11 cellular contexts compared by ENCODE assay signal in the genomic region with DNA sequence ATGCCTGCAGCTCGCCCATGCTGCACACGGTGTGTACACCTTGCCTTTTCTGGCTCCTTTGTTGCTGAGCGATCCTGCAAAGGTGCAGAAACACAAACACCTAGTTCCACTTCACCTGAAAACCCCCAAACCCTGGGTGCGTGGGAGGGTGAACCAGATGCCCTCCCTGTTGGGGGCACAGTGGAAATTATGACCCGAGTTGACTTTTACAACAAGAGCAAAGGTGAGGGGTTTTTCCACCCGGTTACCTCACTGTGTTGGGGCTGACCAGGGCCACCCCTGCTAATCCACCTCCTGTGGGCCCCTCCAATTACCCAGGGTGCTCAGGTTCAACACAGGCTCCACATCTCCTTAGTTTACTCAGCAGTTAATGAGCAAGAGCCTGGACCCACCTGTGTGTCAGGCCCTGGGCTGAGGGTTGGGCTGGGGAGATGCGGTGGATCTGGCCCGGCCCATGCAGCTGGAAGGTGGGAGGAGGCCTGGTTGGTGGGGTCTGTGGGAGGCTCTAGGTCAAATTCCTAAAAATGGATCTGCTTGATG. TPM values are rescaled to one million over a fixed set of nuclear protein-coding genes. Genes with fewer than 3 reads are reported as not detected.
DNase-seq lines count a peak whose midpoint lies in the region; ATAC-seq and TF ChIP-seq lines count a peak whose summit lies in the region.
"Had no signal": no experiment of that assay in that cellular context is flagged by ENCODE, and none has a peak within 500 bp of the region (broad histone marks: within the 10 kb centered on the region; RNA-seq: fewer than 3 reads in every experiment).

No MANE protein-coding gene starts in this region.

- H3K9me3 ChIP-seq in DOHH2 (ENCODE audit: control insufficient read depth, insufficient read depth, low read length): no peaks in the 10 kb centered on the region

- H3K4me1 ChIP-seq in DOHH2 (ENCODE audit: control insufficient read depth, low read length): peaks cover 64% of the 10 kb centered on the region

- ATAC-seq in HG03571 (IDR thresholded peaks at IDR 0.05; ENCODE audit: unreplicated experiment) (no peak), HG02588 (IDR thresholded peaks at IDR 0.05; ENCODE audit: unreplicated experiment) (no peak)

- peak overlapping the region; percentile 62 for H3K4me2 ChIP-seq in DOHH2 (ENCODE audit: low read length)

- H4K20me1 ChIP-seq in DOHH2 (ENCODE audit: control insufficient read depth, insufficient read depth, low read depth, low read length): no peaks in the 10 kb centered on the region

- H3K36me3 ChIP-seq in DOHH2 (ENCODE audit: control insufficient read depth, low read length): no peaks in the 10 kb centered on the region; the same call in 1 of the 2 replicates

- no peaks in the 10 kb centered on the region for H3K27me3 ChIP-seq in DOHH2 (ENCODE audit: control insufficient read depth, low read length)

- H3K27ac ChIP-seq in DOHH2 (ENCODE audit: low read depth, low read length) (peak overlapping the region; percentile 52; the same call in 1 of the 2 replicates), coronary artery (peak overlapping the region; percentile 80 to 93)

- peak; percentile 38 to 50 for DNase-seq in activated CD4-positive, alpha-beta T cell treated with anti-CD3 and anti-CD28 coated beads for 4 hours
- DNase-seq in coronary artery (ENCODE audit: low spot score) (no peak), GM20000 (ENCODE audit: low spot score) (no peak), SK-N-DZ (ENCODE audit: low spot score) (no peak)
- peak; percentile 15 for DNase-seq in stimulated activated CD4-positive, alpha-beta T cell treated with anti-CD3 and anti-CD28 coated beads, Interleukin-4, amount 100 ng/mL, for 24 hours
- DNase-seq: Calu3, glutamatergic neuron, mesendoderm had no signal

- no peaks in the 10 kb centered on the region for H3K79me2 ChIP-seq in DOHH2 (ENCODE audit: control insufficient read depth, low read length)

- peaks cover 18% of the 10 kb centered on the region for H3F3A ChIP-seq in DOHH2 (ENCODE audit: control insufficient read depth, insufficient read depth)

- no peaks in the 10 kb centered on the region for H3K9me2 ChIP-seq in DOHH2 (replicated peaks; ENCODE audit: control insufficient read depth, low read length)

- H3K4me3 ChIP-seq in DOHH2 (ENCODE audit: low read length) (peak overlapping the region; percentile 62), coronary artery (no peak overlapping the region)

- no peak for TF ChIP-seq CTCF in DOHH2 (IDR thresholded peaks at IDR 0.05; ENCODE audit: low read depth, low read length, poor library complexity, severe bottlenecking)
- no peak for TF ChIP-seq CTCF in coronary artery (IDR thresholded peaks at IDR 0.05)
- TF ChIP-seq CTCF in GM20000 (IDR thresholded peaks at IDR 0.05; ENCODE audit: extremely low read depth, missing control alignments): no peak

RNA-seq across cellular contexts. Expression of a gene that starts 42.1 kb away (rescaled TPM):
- 0.68 and 0.96 TPM in 2 replicates for polyA plus RNA-seq in SK-N-DZ (2014; cell fraction: cytosol; rRNA removed)
- 0.51 and 1.5 TPM in 2 replicates for polyA plus RNA-seq in SK-N-DZ (2014; cell fraction: nucleus; rRNA removed)

Comparison
In these comparisons a context has a peak if more than half of its experiments do, and no peak if none do; other contexts are left out.
1. DNase-seq: peak in activated CD4-positive, alpha-beta T cell treated with anti-CD3 and anti-CD28 coated beads for 4 hours (2 of 2) and stimulated activated CD4-positive, alpha-beta T cell treated with anti-CD3 and anti-CD28 coated beads, Interleukin-4, amount 100 ng/mL, for 24 hours (single experiment); none in coronary artery (single experiment), GM20000 (single experiment) and SK-N-DZ (single experiment).